In genomic region chr22:36435516-36436415, GRCh38 we compare ENCODE assay signal across 9 cellular contexts. TPM values are rescaled to one million over a fixed set of nuclear protein-coding genes. Genes with fewer than 3 reads are reported as not detected.
A peak's percentile ranks its signal among the peaks of the same experiment; 100 is the strongest.
DNase-seq lines count a peak whose midpoint lies in the region; ATAC-seq, FAIRE-seq and TF ChIP-seq lines count a peak whose summit lies in the region.
"Had no signal": no experiment of that assay in that cellular context is flagged by ENCODE, and none has a peak within 500 bp of the region (broad histone marks: within the 10 kb centered on the region; RNA-seq: fewer than 3 reads in every experiment).

No MANE protein-coding gene starts in this region.

- H3K9ac ChIP-seq in kidney (ENCODE audit: low read length in 2 of 2), result peak overlapping the region in 1 of 2 donors; percentile 25

- H3K27ac ChIP-seq in kidney (ENCODE audit: low read depth in 2 of 2, low read length in 2 of 2), result peak overlapping the region in 1 of 2 donors; percentile 42
- H3K27ac ChIP-seq: heart left ventricle had no signal

- no peaks in the 10 kb centered on the region for H3K36me3 ChIP-seq in kidney (ENCODE audit: control insufficient read depth in 1 of 2, insufficient read depth in 2 of 2, low read length in 2 of 2)
- H3K36me3 ChIP-seq: heart left ventricle had no signal

- FAIRE-seq in GM12892 (lab: Jason Lieb, UNC) (peak; percentile 97), kidney (lab: Jason Lieb, UNC) (no peak)

- H3K9me3 ChIP-seq in kidney (ENCODE audit: control insufficient read depth in 1 of 2, low read length in 2 of 2), result no peaks in the 10 kb centered on the region
- H3K9me3 ChIP-seq: heart left ventricle had no signal

- H3K4me1 ChIP-seq in kidney (ENCODE audit: control insufficient read depth in 1 of 2, insufficient read depth in 1 of 2, low read depth in 1 of 2, low read length in 2 of 2), result peaks cover 4 to 13% of the 10 kb centered on the region in 2 donors

- H3K4me3 ChIP-seq in kidney (ENCODE audit: low read length in 2 of 2), result no peak overlapping the region
- H3K4me3 ChIP-seq: heart left ventricle had no signal

- DNase-seq in GM12892 (ENCODE audit: insufficient read length), result peak; percentile 49
- DNase-seq in NCI-H1092 treated with DMSO at 0.1 percent for 48 hours (lab: John Stamatoyannopoulos, UW), result peak; percentile 62
- DNase-seq in activated CD8-positive, alpha-beta memory T cell treated with anti-CD3 and anti-CD28 coated beads for 1 hour (ENCODE audit: extremely low read depth in 1 of 2, low read depth in 1 of 2), result peak; percentile 35 to 61
- DNase-seq in iPS-NIHi11 (ENCODE audit: low spot score), result peak; percentile 70
- DNase-seq in stimulated activated CD8-positive, alpha-beta memory T cell treated with anti-CD3 and anti-CD28 coated beads, Interleukin-4, amount 100 ng/mL, for 48 hours, result peak; percentile 69
- DNase-seq in kidney, result no peak
- DNase-seq: heart left ventricle had no signal

- ATAC-seq in HG03378 (IDR thresholded peaks at IDR 0.05; ENCODE audit: unreplicated experiment) (no peak), GM21423 (IDR thresholded peaks at IDR 0.05; ENCODE audit: unreplicated experiment) (no peak)

- no peak for TF ChIP-seq POLR2A in GM12892 (IDR thresholded peaks at IDR 0.05; ENCODE audit: low read depth, low read length)

- intact Hi-C loops in kidney (cut with DNase I), result no loop called here

- no peak for TF ChIP-seq CTCF in kidney (IDR thresholded peaks at IDR 0.05; ENCODE audit: borderline replicate concordance, extremely low read depth, insufficient read depth)

RNA-seq across cellular contexts. Expression of gene TXN2, which starts 45.7 kb away (rescaled TPM):
- 116 TPM for polyA plus RNA-seq in GM12892 (2012; ENCODE audit: missing spikeins)
- total RNA-seq in kidney, result 72.8 TPM
- 194 TPM for polyA plus RNA-seq in kidney (ENCODE audit: insufficient read depth, low read depth, low replicate concordance)

RNA-seq across cellular contexts. Expression of gene MYH9, which starts 48.0 kb away (rescaled TPM):
- polyA plus RNA-seq in GM12892 (2012; ENCODE audit: missing spikeins), result 155 TPM
- total RNA-seq in kidney, result 655 TPM
- 85.2 TPM for polyA plus RNA-seq in kidney (ENCODE audit: insufficient read depth, low read depth, low replicate concordance)
